ENCODE assay signal across 1 cellular context in the genomic region with DNA sequence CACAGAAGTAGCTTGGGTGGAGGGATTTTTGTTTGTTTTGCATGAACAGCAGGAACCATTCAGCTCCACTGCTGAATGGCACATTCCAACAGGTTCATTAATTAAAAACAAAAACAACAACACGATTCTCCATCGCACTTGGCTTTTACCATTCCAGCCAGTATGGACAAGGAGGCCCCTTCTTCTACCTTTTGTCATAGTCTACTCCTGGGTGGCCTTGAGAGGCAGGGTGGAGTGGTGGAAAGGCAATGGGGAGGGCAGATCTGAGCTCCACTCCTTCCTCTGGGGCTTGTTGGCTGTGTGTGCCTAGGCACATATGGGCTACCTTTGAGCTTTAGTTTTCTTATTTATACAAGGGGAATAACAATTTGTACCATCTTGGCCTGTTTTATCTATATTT.
TF ChIP-seq lines count a peak whose summit lies in the region.

No MANE protein-coding gene starts in this region.

TF ChIP-seq in IMR-90, 13 proteins besides CTCF, POLR2A, EP300 and RAD21:
- TF ChIP-seq RFX5 (IDR thresholded peaks at IDR 0.05; ENCODE audit: low read depth, low read length) = no peak
- TF ChIP-seq MAZ (IDR thresholded peaks at IDR 0.05; ENCODE audit: borderline replicate concordance, low read depth, low read length) = no peak
- TF ChIP-seq CHD1 (IDR thresholded peaks at IDR 0.05; ENCODE audit: low read depth, low read length) = no peak
TF ChIP-seq in IMR-90: peak in this region for 0.
